Comparison of ENCODE assay signal across 16 cellular contexts in genomic region chr16:14569213-14569612, GRCh38.
A peak's percentile ranks its signal among the peaks of the same experiment; 100 is the strongest.
DNase-seq lines count a peak whose midpoint lies in the region; ATAC-seq and TF ChIP-seq lines count a peak whose summit lies in the region.
"Had no signal": no experiment of that assay in that cellular context is flagged by ENCODE, and none has a peak within 500 bp of the region (broad histone marks: within the 10 kb centered on the region; RNA-seq: fewer than 3 reads in every experiment).

No MANE protein-coding gene starts in this region.

- no peaks in the 10 kb centered on the region for H3K27me3 ChIP-seq in uterus
- H3K27me3 ChIP-seq: BE2C had no signal

- no peak overlapping the region for H3K4me3 Mint-ChIP-seq in central memory CD8-positive, alpha-beta T cell
- H3K4me3 Mint-ChIP-seq in type B pancreatic cell = no peak overlapping the region
- H3K4me3 Mint-ChIP-seq: CD4-positive, alpha-beta memory T cell had no signal

- H3K36me3 ChIP-seq in HEK293 (ENCODE audit: control insufficient read depth in 2 of 2, insufficient read depth in 1 of 2, low read length in 2 of 2) (peaks cover 4% of the 10 kb centered on the region in 2 experiments; a peak in 2 of 3 replicates), uterus (no peaks in the 10 kb centered on the region)
- H3K36me3 ChIP-seq: BE2C had no signal

- TF ChIP-seq CTCF in HEK293 (tag by site-specific recombination; IDR thresholded peaks at IDR 0.05) = no peak
- no peak for TF ChIP-seq CTCF in lower leg skin (IDR thresholded peaks at IDR 0.05)
- no peak for TF ChIP-seq CTCF in type B pancreatic cell (conservative IDR thresholded peaks at IDR 0.05)
- no peak for TF ChIP-seq CTCF in uterus (IDR thresholded peaks at IDR 0.05)

- no peak overlapping the region for H3K27ac ChIP-seq in HEK293 (ENCODE audit: extremely low read depth, low read depth, low read length)
- no peak overlapping the region for H3K27ac ChIP-seq in uterus
- H3K27ac ChIP-seq: C4-2B, GM23248 had no signal

- H3K36me3 Mint-ChIP-seq in central memory CD8-positive, alpha-beta T cell (ENCODE audit: insufficient read depth) = peaks cover 18% of the 10 kb centered on the region
- H3K36me3 Mint-ChIP-seq in type B pancreatic cell = peaks cover 16% of the 10 kb centered on the region

- H3K27me3 Mint-ChIP-seq in central memory CD8-positive, alpha-beta T cell = no peaks in the 10 kb centered on the region
- H3K27me3 Mint-ChIP-seq in type B pancreatic cell = no peaks in the 10 kb centered on the region
- H3K27me3 Mint-ChIP-seq: CD4-positive, alpha-beta memory T cell had no signal

- peak overlapping the region; percentile 26 for H3K27ac Mint-ChIP-seq in central memory CD8-positive, alpha-beta T cell (ENCODE audit: low read depth)
- no peak overlapping the region for H3K27ac Mint-ChIP-seq in type B pancreatic cell
- H3K27ac Mint-ChIP-seq: CD4-positive, alpha-beta memory T cell had no signal

- ATAC-seq in central memory CD8-positive, alpha-beta T cell (replicated peaks; ENCODE audit: extremely low read depth, poor library complexity, severe bottlenecking) = no peak

- intact Hi-C loops in lower leg skin (cut with DNase I; ENCODE audit: low total_unique reads) (no loop called here), uterus (cut with DNase I; ENCODE audit: low total_unique reads) (no loop called here)

- CTCF ChIA-PET in HEK293 (lab: Yijun Ruan, JAX) = no interaction called here

- 47 to 55% methylated on average over 4 of the region's 4 CpGs for WGBS in lower leg skin, 2 donors

- peaks cover 28% of the 10 kb centered on the region for H3K4me1 ChIP-seq in HEK293 (ENCODE audit: control insufficient read depth, insufficient read depth, low read length)
- H3K4me1 ChIP-seq in uterus = no peaks in the 10 kb centered on the region
- H3K4me1 ChIP-seq: BE2C had no signal

- no peak overlapping the region for H3K4me3 ChIP-seq in HEK293 (ENCODE audit: low read depth, low read length)
- H3K4me3 ChIP-seq in lower leg skin (ENCODE audit: low read depth, poor library complexity, severe bottlenecking) = no peak overlapping the region
- H3K4me3 ChIP-seq in uterus = no peak overlapping the region
- H3K4me3 ChIP-seq: GM23248 had no signal

- DNase-seq in LoVo (ENCODE audit: low spot score) (peak; percentile 8), mucosa of gallbladder (ENCODE audit: low spot score) (peak; percentile 22), T1000 (lab: John Stamatoyannopoulos, UW) (no peak), lower leg skin (ENCODE audit: low spot score in 2 of 2) (no peak), type B pancreatic cell (ENCODE audit: extremely low spot score, unreplicated experiment) (no peak), uterus (no peak)
- DNase-seq in central memory CD8-positive, alpha-beta T cell (ENCODE audit: low spot score in 2 of 2) = no peak
- DNase-seq: BE2C; CD4-positive, alpha-beta memory T cell; DMS53; GF-D8; GM23248; H7; KBM-7 had no signal

- TF ChIP-seq POLR2A in lower leg skin (IDR thresholded peaks at IDR 0.05) = no peak
- no peak for TF ChIP-seq POLR2A in uterus (IDR thresholded peaks at IDR 0.05)

- H3K9me3 ChIP-seq in HEK293 (ENCODE audit: control insufficient read depth, insufficient read depth, low read depth, low read length) (no peaks in the 10 kb centered on the region), uterus (no peaks in the 10 kb centered on the region)
- H3K9me3 ChIP-seq: BE2C had no signal

- H3K9me3 Mint-ChIP-seq in central memory CD8-positive, alpha-beta T cell = no peaks in the 10 kb centered on the region
- H3K9me3 Mint-ChIP-seq in type B pancreatic cell = no peaks in the 10 kb centered on the region
- H3K9me3 Mint-ChIP-seq: CD4-positive, alpha-beta memory T cell had no signal

- POLR2A ChIA-PET in HEK293 (lab: Yijun Ruan, JAX) = no interaction called here

- H3K4me1 Mint-ChIP-seq in central memory CD8-positive, alpha-beta T cell = peaks cover 15% of the 10 kb centered on the region
- peaks cover 18% of the 10 kb centered on the region for H3K4me1 Mint-ChIP-seq in type B pancreatic cell (ENCODE audit: unreplicated experiment)

TF ChIP-seq in HEK293, 187 proteins besides CTCF, POLR2A, EP300 and RAD21:
- no peak for TF ChIP-seq ZNF768 (tag by site-specific recombination; IDR thresholded peaks at IDR 0.05)
- peak; percentile 67 for TF ChIP-seq KLF1 (tag by site-specific recombination; IDR thresholded peaks at IDR 0.05)

Comparison
In these comparisons a context has a peak if more than half of its experiments do, and no peak if none do; other contexts are left out.
1. DNase-seq: peak in LoVo (single experiment) and mucosa of gallbladder (single experiment); none in central memory CD8-positive, alpha-beta T cell (0 of 2), T1000 (single experiment), lower leg skin (0 of 2), type B pancreatic cell (single experiment) and uterus (0 of 2).